ENCODE assay signal across 19 cellular contexts in genomic region chr4:1307951-1308735, GRCh38. TPM values are rescaled to one million over a fixed set of nuclear protein-coding genes. Genes with fewer than 3 reads are reported as not detected.
A peak's percentile ranks its signal among the peaks of the same experiment; 100 is the strongest.
DNase-seq lines count a peak whose midpoint lies in the region; ATAC-seq, FAIRE-seq and TF ChIP-seq lines count a peak whose summit lies in the region.
"Had no signal": no experiment of that assay in that cellular context is flagged by ENCODE, and none has a peak within 500 bp of the region (broad histone marks: within the 10 kb centered on the region; RNA-seq: fewer than 3 reads in every experiment).

No MANE protein-coding gene starts in this region.

- no peak overlapping the region for H2AFZ ChIP-seq in smooth muscle cell (ENCODE audit: low read depth)

- no peaks in the 10 kb centered on the region for H3K27me3 Mint-ChIP-seq in activated naive CD4-positive, alpha-beta T cell treated with anti-CD3 and anti-CD28 coated beads for 36 hours (ENCODE audit: low read depth)
- H3K27me3 Mint-ChIP-seq in activated T-helper 17 cell treated with anti-CD3 and anti-CD28 coated beads, Interleukin-2, amount 50 U/mL, for 72 hours = no peaks in the 10 kb centered on the region
- H3K27me3 Mint-ChIP-seq: activated B cell treated with CpG ODN at 0.5 μM for 24 hours had no signal

- no peaks in the 10 kb centered on the region for H3K9me3 ChIP-seq in kidney (ENCODE audit: control insufficient read depth in 1 of 2, low read length in 2 of 2)
- no peaks in the 10 kb centered on the region for H3K9me3 ChIP-seq in smooth muscle cell (replicated peaks; ENCODE audit: low read depth)
- H3K9me3 ChIP-seq: thoracic aorta had no signal

- H3K27ac Mint-ChIP-seq in activated naive CD4-positive, alpha-beta T cell treated with anti-CD3 and anti-CD28 coated beads for 36 hours = peak overlapping the region; percentile 16
- H3K27ac Mint-ChIP-seq in activated naive CD4-positive, alpha-beta T cell treated with anti-CD3 and anti-CD28 coated beads, Interleukin-2, amount 50 U/mL, for 72 hours = peak overlapping the region in 1 of 2 donors; percentile 80
- H3K27ac Mint-ChIP-seq in activated T-helper 17 cell treated with anti-CD3 and anti-CD28 coated beads, Interleukin-2, amount 50 U/mL, for 72 hours = no peak overlapping the region
- H3K27ac Mint-ChIP-seq: activated B cell treated with CpG ODN at 0.5 μM for 24 hours had no signal

- TF ChIP-seq CTCF in kidney (IDR thresholded peaks at IDR 0.05; ENCODE audit: borderline replicate concordance, extremely low read depth, insufficient read depth) = no peak
- TF ChIP-seq CTCF in smooth muscle cell (IDR thresholded peaks at IDR 0.05; ENCODE audit: borderline replicate concordance, insufficient read depth, poor library complexity, severe bottlenecking) = no peak

- H3K27ac ChIP-seq in kidney (ENCODE audit: low read depth in 2 of 2, low read length in 2 of 2) (peak overlapping the region in 1 of 2 donors; percentile 9), smooth muscle cell (ENCODE audit: low read depth) (peak overlapping the region; percentile 86)

- 99% methylated on average over 34 of the region's 34 CpGs for WGBS in smooth muscle cell (ENCODE audit: low lambda C conversion rate)

- H3K79me2 ChIP-seq in smooth muscle cell (ENCODE audit: low read depth) = peaks cover 94% of the 10 kb centered on the region

- H3K4me1 ChIP-seq in kidney (ENCODE audit: control insufficient read depth in 1 of 2, insufficient read depth in 1 of 2, low read depth in 1 of 2, low read length in 2 of 2) (peaks cover 19 to 24% of the 10 kb centered on the region in 2 donors), smooth muscle cell (ENCODE audit: low read depth) (peaks cover 13% of the 10 kb centered on the region)

- H3K9ac ChIP-seq in kidney (ENCODE audit: low read length in 2 of 2) = no peak overlapping the region
- no peak overlapping the region for H3K9ac ChIP-seq in smooth muscle cell (ENCODE audit: low read depth)

- CTCF ChIA-PET in activated naive CD4-positive, alpha-beta T cell treated with anti-CD3 and anti-CD28 coated beads for 36 hours (lab: Charles Lee) = interaction anchor here (1.1 kb wide), 2 partner anchors 10 to 22 kb away, joined by 3 to 6 read pairs; no protein-coding TSS in a partner anchor

- intact Hi-C loops in activated naive CD4-positive, alpha-beta T cell treated with anti-CD3 and anti-CD28 coated beads for 36 hours (cut with micrococcal nuclease) = loop anchor here (2.0 to 5.0 kb wide), 2 partner anchors 17 to 39 kb away; partner anchors contain the start of gene UVSSA
- intact Hi-C loops in kidney (cut with DNase I) = no loop called here

- no peak for ATAC-seq in activated naive CD4-positive, alpha-beta T cell treated with anti-CD3 and anti-CD28 coated beads, Interleukin-2, amount 50 U/mL, for 72 hours
- no peak for ATAC-seq in activated T-helper 17 cell treated with anti-CD3 and anti-CD28 coated beads, Interleukin-2, amount 50 U/mL, for 72 hours (replicated peaks)
- no peak for ATAC-seq in HG02623 (IDR thresholded peaks at IDR 0.05; ENCODE audit: unreplicated experiment)

- H3K36me3 ChIP-seq in kidney (ENCODE audit: control insufficient read depth in 1 of 2, insufficient read depth in 2 of 2, low read length in 2 of 2) (peaks cover 5 to 7% of the 10 kb centered on the region in 2 donors), smooth muscle cell (ENCODE audit: low read depth) (no peaks in the 10 kb centered on the region)

- no peak for DNase-seq in activated naive CD4-positive, alpha-beta T cell treated with anti-CD3 and anti-CD28 coated beads for 36 hours
- no peak for DNase-seq in activated naive CD4-positive, alpha-beta T cell treated with anti-CD3 and anti-CD28 coated beads, Interleukin-2, amount 50 U/mL, for 72 hours (ENCODE audit: low spot score in 2 of 2)
- DNase-seq in kidney (peak; percentile 69), smooth muscle cell (lab: John Stamatoyannopoulos, UW; ENCODE audit: unreplicated experiment) (no peak), hippocampal formation (lab: John Stamatoyannopoulos, UW) (no peak), NCI-H82 treated with DMSO at 0.1 percent for 48 hours (lab: John Stamatoyannopoulos, UW; ENCODE audit: unreplicated experiment) (no peak)
- DNase-seq: activated B cell treated with CpG ODN at 0.5 μM for 24 hours; activated T-cell treated with anti-CD3 and anti-CD28 coated beads for 4 hours; aorta; DMS 273 treated with DMSO at 0.1 percent for 48 hours; effector CD8-positive, alpha-beta T cell; NCI-H1048; NCI-H2171 treated with DMSO at 0.1 percent for 48 hours; stimulated activated CD4-positive, alpha-beta T cell treated with anti-CD3 and anti-CD28 coated beads, Interleukin-12 subunit alpha, Interleukin-12 subunit beta, amount 100 ng/mL, for 4 hours had no signal

- peaks cover 17% of the 10 kb centered on the region for H3F3A ChIP-seq in smooth muscle cell (ENCODE audit: low read depth)

- no peaks in the 10 kb centered on the region for H3K9me3 Mint-ChIP-seq in activated naive CD4-positive, alpha-beta T cell treated with anti-CD3 and anti-CD28 coated beads for 36 hours
- no peaks in the 10 kb centered on the region for H3K9me3 Mint-ChIP-seq in activated naive CD4-positive, alpha-beta T cell treated with anti-CD3 and anti-CD28 coated beads, Interleukin-2, amount 50 U/mL, for 72 hours
- H3K9me3 Mint-ChIP-seq in activated T-helper 17 cell treated with anti-CD3 and anti-CD28 coated beads, Interleukin-2, amount 50 U/mL, for 72 hours = no peaks in the 10 kb centered on the region
- H3K9me3 Mint-ChIP-seq: activated B cell treated with CpG ODN at 0.5 μM for 24 hours had no signal

- peaks cover 23% of the 10 kb centered on the region for H3K36me3 Mint-ChIP-seq in activated naive CD4-positive, alpha-beta T cell treated with anti-CD3 and anti-CD28 coated beads for 36 hours (ENCODE audit: low read depth)
- peaks cover 12 to 15% of the 10 kb centered on the region in 2 donors for H3K36me3 Mint-ChIP-seq in activated naive CD4-positive, alpha-beta T cell treated with anti-CD3 and anti-CD28 coated beads, Interleukin-2, amount 50 U/mL, for 72 hours
- H3K36me3 Mint-ChIP-seq in activated T-helper 17 cell treated with anti-CD3 and anti-CD28 coated beads, Interleukin-2, amount 50 U/mL, for 72 hours (ENCODE audit: low read depth) = peaks cover 41% of the 10 kb centered on the region

- H3K27me3 ChIP-seq in smooth muscle cell (ENCODE audit: low read depth) = no peaks in the 10 kb centered on the region

- peaks cover 99% of the 10 kb centered on the region for H4K20me1 ChIP-seq in smooth muscle cell (ENCODE audit: low read depth)

- H3K4me3 Mint-ChIP-seq in activated naive CD4-positive, alpha-beta T cell treated with anti-CD3 and anti-CD28 coated beads for 36 hours = no peak overlapping the region
- H3K4me3 Mint-ChIP-seq in activated T-helper 17 cell treated with anti-CD3 and anti-CD28 coated beads, Interleukin-2, amount 50 U/mL, for 72 hours = peak overlapping the region; percentile 71

- H3K4me3 ChIP-seq in kidney (ENCODE audit: low read length in 2 of 2) (no peak overlapping the region), smooth muscle cell (no peak overlapping the region)

- peak overlapping the region; percentile 86 for H3K4me2 ChIP-seq in smooth muscle cell

- H3K4me1 Mint-ChIP-seq in activated naive CD4-positive, alpha-beta T cell treated with anti-CD3 and anti-CD28 coated beads for 36 hours (ENCODE audit: low read depth) = peaks cover 64% of the 10 kb centered on the region
- H3K4me1 Mint-ChIP-seq in activated T-helper 17 cell treated with anti-CD3 and anti-CD28 coated beads, Interleukin-2, amount 50 U/mL, for 72 hours = peaks cover 37% of the 10 kb centered on the region

- no peak for FAIRE-seq in kidney (lab: Jason Lieb, UNC)
- FAIRE-seq: A204.1, frontal cortex had no signal

RNA-seq across cellular contexts. Expression of gene MAEA, which starts 18.5 kb away (rescaled TPM):
- total RNA-seq in activated naive CD4-positive, alpha-beta T cell treated with anti-CD3 and anti-CD28 coated beads for 36 hours = 10 to 100 TPM; 25.2 to 29.4 TPM
- total RNA-seq in activated naive CD4-positive, alpha-beta T cell treated with anti-CD3 and anti-CD28 coated beads, Interleukin-2, amount 50 U/mL, for 72 hours = 10 to 100 TPM; 42.8 to 50.1 TPM
- 10 to 100 TPM; 61.4 to 62.8 TPM for total RNA-seq in activated T-helper 17 cell treated with anti-CD3 and anti-CD28 coated beads, Interleukin-2, amount 50 U/mL, for 72 hours
- total RNA-seq in kidney (75.2 TPM), smooth muscle cell (40.8 and 48.2 TPM in 2 replicates)
- polyA plus RNA-seq in kidney (ENCODE audit: insufficient read depth, low read depth, low replicate concordance) (65.0 TPM), smooth muscle cell (48.0 and 60.9 TPM in 2 replicates)

RNA-seq across cellular contexts. Expression of gene UVSSA, which starts 38.9 kb away (rescaled TPM):
- 10 to 100 TPM; 20.0 to 24.3 TPM for total RNA-seq in activated naive CD4-positive, alpha-beta T cell treated with anti-CD3 and anti-CD28 coated beads for 36 hours
- 10 to 100 TPM; 19.1 to 23.8 TPM for total RNA-seq in activated naive CD4-positive, alpha-beta T cell treated with anti-CD3 and anti-CD28 coated beads, Interleukin-2, amount 50 U/mL, for 72 hours
- 10 to 100 TPM; 15.8 to 22.3 TPM for total RNA-seq in activated T-helper 17 cell treated with anti-CD3 and anti-CD28 coated beads, Interleukin-2, amount 50 U/mL, for 72 hours
- total RNA-seq in kidney = 32.5 TPM
- 5.2 TPM for polyA plus RNA-seq in kidney (ENCODE audit: insufficient read depth, low read depth, low replicate concordance)
- total RNA-seq in smooth muscle cell = 6.6 and 9.0 TPM in 2 replicates
- polyA plus RNA-seq in smooth muscle cell = 13.0 and 14.9 TPM in 2 replicates

RNA-seq across cellular contexts. Expression of gene CTBP1, which starts 59.2 kb away (rescaled TPM):
- 100 to 1,000 TPM; 136 to 140 TPM for total RNA-seq in activated naive CD4-positive, alpha-beta T cell treated with anti-CD3 and anti-CD28 coated beads for 36 hours
- total RNA-seq in activated naive CD4-positive, alpha-beta T cell treated with anti-CD3 and anti-CD28 coated beads, Interleukin-2, amount 50 U/mL, for 72 hours = 100 to 1,000 TPM in 1 of 2 donors, 10 to 100 TPM in 1; 74.7 to 177 TPM
- 100 to 1,000 TPM; 117 to 173 TPM for total RNA-seq in activated T-helper 17 cell treated with anti-CD3 and anti-CD28 coated beads, Interleukin-2, amount 50 U/mL, for 72 hours
- total RNA-seq in kidney (170 TPM), smooth muscle cell (59.1 and 76.9 TPM in 2 replicates)
- polyA plus RNA-seq in kidney (ENCODE audit: insufficient read depth, low read depth, low replicate concordance) (96.1 TPM), smooth muscle cell (132 and 135 TPM in 2 replicates)
